8 cellular contexts compared by ENCODE assay signal in genomic region chr10:95758351-95759025, GRCh38. TPM values are rescaled to one million over a fixed set of nuclear protein-coding genes. Genes with fewer than 3 reads are reported as not detected.
A peak's percentile ranks its signal among the peaks of the same experiment; 100 is the strongest.
DNase-seq lines count a peak whose midpoint lies in the region; ATAC-seq lines count a peak whose summit lies in the region.

No MANE protein-coding gene starts in this region.

- H3K9me3 ChIP-seq in skeletal muscle tissue (ENCODE audit: control insufficient read depth in 3 of 3, low read length in 3 of 3), result no peaks in the 10 kb centered on the region

- peaks cover 12% of the 10 kb centered on the region for H3K27me3 Mint-ChIP-seq in activated CD4-positive, alpha-beta memory T cell treated with anti-CD3 and anti-CD28 coated beads, Interleukin-2, amount 10 ng/mL, durations not matched to agents 7 days and 5 days

- H3K27me3 ChIP-seq in skeletal muscle tissue (ENCODE audit: control insufficient read depth in 3 of 3, insufficient read depth in 3 of 3, low read length in 3 of 3), result no peaks in the 10 kb centered on the region

- H3K27ac Mint-ChIP-seq in activated CD4-positive, alpha-beta memory T cell treated with anti-CD3 and anti-CD28 coated beads, Interleukin-2, amount 10 ng/mL, durations not matched to agents 7 days and 5 days, result peak overlapping the region; percentile 81

- H3K4me3 ChIP-seq in skeletal muscle tissue (ENCODE audit: low read length in 3 of 3), result peak overlapping the region in 1 of 3 donors; percentile 32

- ATAC-seq in HG02943 (IDR thresholded peaks at IDR 0.05; ENCODE audit: low read depth, unreplicated experiment), result peak; percentile 52
- no peak for ATAC-seq in esophagus mucosa

- peaks cover 12% of the 10 kb centered on the region for H3K36me3 Mint-ChIP-seq in activated CD4-positive, alpha-beta memory T cell treated with anti-CD3 and anti-CD28 coated beads, Interleukin-2, amount 10 ng/mL, durations not matched to agents 7 days and 5 days (ENCODE audit: low read depth)

- H3K4me3 Mint-ChIP-seq in activated CD4-positive, alpha-beta memory T cell treated with anti-CD3 and anti-CD28 coated beads, Interleukin-2, amount 10 ng/mL, durations not matched to agents 7 days and 5 days, result peak overlapping the region; percentile 76

- DNase-seq in NCI-H748 (lab: John Stamatoyannopoulos, UW; ENCODE audit: unreplicated experiment) (peak; percentile 23), NCI-H748 treated with DMSO at 0.1 percent for 48 hours (lab: John Stamatoyannopoulos, UW) (no peak), OCI-M2 (lab: John Stamatoyannopoulos, UW; ENCODE audit: unreplicated experiment) (no peak)
- peak; percentile 28 for DNase-seq in activated CD4-positive, alpha-beta memory T cell treated with anti-CD3 and anti-CD28 coated beads, Interleukin-2, amount 10 ng/mL, durations not matched to agents 7 days and 5 days
- no peak for DNase-seq in stimulated activated CD4-positive, alpha-beta T cell treated with anti-CD3 and anti-CD28 coated beads, Interleukin-4, amount 100 ng/mL, for 24 hours

- peak overlapping the region; percentile 18 for H3K27ac ChIP-seq in skeletal muscle tissue (ENCODE audit: low read depth, low read length)

- CTCF ChIA-PET in activated CD4-positive, alpha-beta memory T cell treated with anti-CD3 and anti-CD28 coated beads, Interleukin-2, amount 10 ng/mL, durations not matched to agents 7 days and 5 days (lab: Charles Lee), result interaction anchor here (0.7 to 2.2 kb wide), 10 partner anchors 30 to 1602 kb away, joined by 3 to 10 read pairs (median 4); partner anchors contain the start of gene TCTN3

- peaks cover 2% of the 10 kb centered on the region for H3K9me3 Mint-ChIP-seq in activated CD4-positive, alpha-beta memory T cell treated with anti-CD3 and anti-CD28 coated beads, Interleukin-2, amount 10 ng/mL, durations not matched to agents 7 days and 5 days

- POLR2A ChIA-PET in activated CD4-positive, alpha-beta memory T cell treated with anti-CD3 and anti-CD28 coated beads, Interleukin-2, amount 10 ng/mL, durations not matched to agents 7 days and 5 days (lab: Charles Lee), result interaction anchor here (0.9 to 7.9 kb wide), 8 partner anchors 25 to 82 kb away, joined by 3 to 80 read pairs (median 8); partner anchors contain the start of gene TCTN3

- H3K4me1 ChIP-seq in skeletal muscle tissue (ENCODE audit: control insufficient read depth in 3 of 3, insufficient read depth in 3 of 3, low read length in 3 of 3), result peaks cover 2 to 7% (median 2%) of the 10 kb centered on the region in 3 donors

- peaks cover 59% of the 10 kb centered on the region for H3K4me1 Mint-ChIP-seq in activated CD4-positive, alpha-beta memory T cell treated with anti-CD3 and anti-CD28 coated beads, Interleukin-2, amount 10 ng/mL, durations not matched to agents 7 days and 5 days

- no peaks in the 10 kb centered on the region for H3K36me3 ChIP-seq in skeletal muscle tissue (ENCODE audit: control insufficient read depth in 3 of 3, insufficient read depth in 3 of 3, low read length in 3 of 3)

- H3K9ac ChIP-seq in skeletal muscle tissue (ENCODE audit: low read depth in 1 of 3, low read length in 3 of 3), result no peak overlapping the region

RNA-seq across cellular contexts. Expression of gene ENTPD1, which starts 2.5 kb away (rescaled TPM):
- 10 to 100 TPM; 29.7 to 33.3 TPM for total RNA-seq in activated CD4-positive, alpha-beta memory T cell treated with anti-CD3 and anti-CD28 coated beads, Interleukin-2, amount 10 ng/mL, durations not matched to agents 7 days and 5 days
- total RNA-seq in skeletal muscle tissue (8.9 TPM), esophagus mucosa (9.2 TPM)

Comparison
In these comparisons a context has a peak if more than half of its experiments do, and no peak if none do; other contexts are left out.
1. DNase-seq: peak in NCI-H748 (single experiment) and activated CD4-positive, alpha-beta memory T cell treated with anti-CD3 and anti-CD28 coated beads, Interleukin-2, amount 10 ng/mL, durations not matched to agents 7 days and 5 days (single experiment); none in NCI-H748 treated with DMSO at 0.1 percent for 48 hours (single experiment), stimulated activated CD4-positive, alpha-beta T cell treated with anti-CD3 and anti-CD28 coated beads, Interleukin-4, amount 100 ng/mL, for 24 hours (single experiment) and OCI-M2 (single experiment).